Comparison of ENCODE assay signal across 15 cellular contexts in genomic region chr14:21261824-21262223, GRCh38. TPM values are rescaled to one million over a fixed set of nuclear protein-coding genes. Genes with fewer than 3 reads are reported as not detected.
DNase-seq lines count a peak whose midpoint lies in the region; ATAC-seq and TF ChIP-seq lines count a peak whose summit lies in the region.
"Had no signal": no experiment of that assay in that cellular context is flagged by ENCODE, and none has a peak within 500 bp of the region (broad histone marks: within the 10 kb centered on the region; RNA-seq: fewer than 3 reads in every experiment).

No MANE protein-coding gene starts in this region.

- peaks cover 88% of the 10 kb centered on the region for H3K79me2 ChIP-seq in H9 (ENCODE audit: insufficient read depth, low read length)

- peak overlapping the region; percentile 56 for H3K4me3 Mint-ChIP-seq in CD4-positive, alpha-beta T cell
- H3K4me3 Mint-ChIP-seq in H9: peak overlapping the region in 1 of 2 experiments; percentile 8; a peak in 1 of 5 replicates
- peak overlapping the region; percentile 84 for H3K4me3 Mint-ChIP-seq in activated T-helper 1 cell treated with anti-CD3 and anti-CD28 coated beads, Interleukin-12 subunit alpha, Interleukin-12 subunit beta, Interleukin-2, Interleukin-4 antibody, amounts not matched to agents 30 ng/mL and 10 ng/mL and 1 ng/mL, durations not matched to agents 14 hours and 24 hours and 36 hours
- H3K4me3 Mint-ChIP-seq in natural killer cell treated with Interleukin-12 subunit alpha and Interleukin-12 subunit beta and Interleukin-15 and Interleukin-18, amount 100 ng/mL, for 72 hours: peak overlapping the region; percentile 93

- no peak overlapping the region for H3T11ph ChIP-seq in H9 (ENCODE audit: low read length)

- no peak overlapping the region for H3K14ac ChIP-seq in H9 (ENCODE audit: insufficient read depth, low read length)

- intact Hi-C loops in CD4-positive, alpha-beta T cell (cut with DNase I, micrococcal nuclease): loop anchor here in 1 of 2 experiments (10.0 kb wide), 1 partner anchor 47 kb away; no protein-coding TSS in a partner anchor
- intact Hi-C loops in activated T-helper 1 cell treated with anti-CD3 and anti-CD28 coated beads, Interleukin-12 subunit alpha, Interleukin-12 subunit beta, Interleukin-2, Interleukin-4 antibody, amounts not matched to agents 30 ng/mL and 10 ng/mL and 1 ng/mL, durations not matched to agents 14 hours and 24 hours and 36 hours (cut with micrococcal nuclease): loop anchor here (5.0 kb wide), 1 partner anchor 45 kb away; no protein-coding TSS in a partner anchor

- H3K18ac ChIP-seq in H9 (ENCODE audit: insufficient read length, low read depth, low read length): no peak overlapping the region

- no peak overlapping the region for H4K91ac ChIP-seq in H9 (ENCODE audit: insufficient read length, low read depth, low read length)

- peak overlapping the region; percentile 16 for H3K4me2 ChIP-seq in H9 (ENCODE audit: insufficient read depth, insufficient read length, low read length)

- no peaks in the 10 kb centered on the region for H3K9me3 ChIP-seq in CD4-positive, alpha-beta T cell (ENCODE audit: control insufficient read depth, low read length)
- H3K9me3 ChIP-seq in H9 (ENCODE audit: control insufficient read depth, low read depth, low read length): no peaks in the 10 kb centered on the region
- H3K9me3 ChIP-seq: Caco-2, left ventricle myocardium inferior, sigmoid colon, stomach had no signal

- no peak overlapping the region for H3K23ac ChIP-seq in H9 (ENCODE audit: insufficient read length, low read depth, low read length)

- H3K27ac Mint-ChIP-seq in CD4-positive, alpha-beta T cell: peak overlapping the region; percentile 95
- H3K27ac Mint-ChIP-seq in H9: peak overlapping the region in 1 of 3 experiments; percentile 82; a peak in 2 of 7 replicates
- H3K27ac Mint-ChIP-seq in activated T-helper 1 cell treated with anti-CD3 and anti-CD28 coated beads, Interleukin-12 subunit alpha, Interleukin-12 subunit beta, Interleukin-2, Interleukin-4 antibody, amounts not matched to agents 30 ng/mL and 10 ng/mL and 1 ng/mL, durations not matched to agents 14 hours and 24 hours and 36 hours: peak overlapping the region; percentile 29
- H3K27ac Mint-ChIP-seq in natural killer cell treated with Interleukin-12 subunit alpha and Interleukin-12 subunit beta and Interleukin-15 and Interleukin-18, amount 100 ng/mL, for 72 hours: peak overlapping the region; percentile 97 to 100

- no peak overlapping the region for H3K9ac ChIP-seq in H9 (ENCODE audit: extremely low read depth, insufficient read length, low read length)

- H3K27me3 Mint-ChIP-seq in CD4-positive, alpha-beta T cell: no peaks in the 10 kb centered on the region
- no peaks in the 10 kb centered on the region; the same call in 1 of the 2 replicates for H3K27me3 Mint-ChIP-seq in H9 (ENCODE audit: low read depth)
- no peaks in the 10 kb centered on the region for H3K27me3 Mint-ChIP-seq in activated T-helper 1 cell treated with anti-CD3 and anti-CD28 coated beads, Interleukin-12 subunit alpha, Interleukin-12 subunit beta, Interleukin-2, Interleukin-4 antibody, amounts not matched to agents 30 ng/mL and 10 ng/mL and 1 ng/mL, durations not matched to agents 14 hours and 24 hours and 36 hours (ENCODE audit: insufficient read depth)
- H3K27me3 Mint-ChIP-seq in natural killer cell treated with Interleukin-12 subunit alpha and Interleukin-12 subunit beta and Interleukin-15 and Interleukin-18, amount 100 ng/mL, for 72 hours: no peaks in the 10 kb centered on the region

- H4K5ac ChIP-seq in H9 (ENCODE audit: insufficient read length, low read depth, low read length): no peak overlapping the region

- H3K23me2 ChIP-seq in H9 (ENCODE audit: insufficient read length, low read depth, low read length, poor library complexity, severe bottlenecking): peaks cover 3% of the 10 kb centered on the region

- no peaks in the 10 kb centered on the region for H3K27me3 ChIP-seq in CD4-positive, alpha-beta T cell (ENCODE audit: control insufficient read depth, insufficient read depth, low read length)
- H3K27me3 ChIP-seq in H9 (ENCODE audit: insufficient read depth, low read length): no peaks in the 10 kb centered on the region
- H3K27me3 ChIP-seq: sigmoid colon, stomach had no signal

- no peaks in the 10 kb centered on the region for H3K9me3 Mint-ChIP-seq in CD4-positive, alpha-beta T cell
- H3K9me3 Mint-ChIP-seq in H9: no peaks in the 10 kb centered on the region; a peak in 1 of 5 replicates
- H3K9me3 Mint-ChIP-seq in activated T-helper 1 cell treated with anti-CD3 and anti-CD28 coated beads, Interleukin-12 subunit alpha, Interleukin-12 subunit beta, Interleukin-2, Interleukin-4 antibody, amounts not matched to agents 30 ng/mL and 10 ng/mL and 1 ng/mL, durations not matched to agents 14 hours and 24 hours and 36 hours: no peaks in the 10 kb centered on the region
- no peaks in the 10 kb centered on the region for H3K9me3 Mint-ChIP-seq in natural killer cell treated with Interleukin-12 subunit alpha and Interleukin-12 subunit beta and Interleukin-15 and Interleukin-18, amount 100 ng/mL, for 72 hours

- no peak overlapping the region for H3K56ac ChIP-seq in H9 (ENCODE audit: insufficient read length, low read depth, low read length)

- no peak overlapping the region for H2BK5ac ChIP-seq in H9 (ENCODE audit: insufficient read length, low read length)

- H3K79me1 ChIP-seq in H9 (ENCODE audit: insufficient read depth, low read depth, low read length, poor library complexity, severe bottlenecking): peaks cover 3% of the 10 kb centered on the region

- no peak overlapping the region for H2AFZ ChIP-seq in H9 (ENCODE audit: low read length)

- H3K36me3 Mint-ChIP-seq in CD4-positive, alpha-beta T cell (ENCODE audit: low read depth): peaks cover 93% of the 10 kb centered on the region
- H3K36me3 Mint-ChIP-seq in H9 (ENCODE audit: insufficient read depth in 1 of 3, low read depth in 3 of 3): peaks cover 76 to 96% (median 85%) of the 10 kb centered on the region in 3 experiments
- peaks cover 77% of the 10 kb centered on the region for H3K36me3 Mint-ChIP-seq in activated T-helper 1 cell treated with anti-CD3 and anti-CD28 coated beads, Interleukin-12 subunit alpha, Interleukin-12 subunit beta, Interleukin-2, Interleukin-4 antibody, amounts not matched to agents 30 ng/mL and 10 ng/mL and 1 ng/mL, durations not matched to agents 14 hours and 24 hours and 36 hours (ENCODE audit: low read depth)
- H3K36me3 Mint-ChIP-seq in natural killer cell treated with Interleukin-12 subunit alpha and Interleukin-12 subunit beta and Interleukin-15 and Interleukin-18, amount 100 ng/mL, for 72 hours: peaks cover 68% of the 10 kb centered on the region

- no peak overlapping the region for H2BK12ac ChIP-seq in H9 (ENCODE audit: insufficient read length, low read depth, low read length)

- no peak for TF ChIP-seq CTCF in CD4-positive, alpha-beta T cell (IDR thresholded peaks at IDR 0.05)
- TF ChIP-seq CTCF in H9 (conservative IDR thresholded peaks at IDR 0.05): no peak

- H4K8ac ChIP-seq in H9 (replicated peaks; ENCODE audit: insufficient read length, low read depth, low read length): no peak overlapping the region

- H3K4me1 ChIP-seq in H9 (ENCODE audit: insufficient read depth, low read length): peaks cover 2% of the 10 kb centered on the region; the same call in 1 of the 2 replicates

- CTCF ChIA-PET in CD4-positive, alpha-beta T cell (lab: Charles Lee): no interaction called here

- H2AK5ac ChIP-seq in H9 (ENCODE audit: insufficient read length, low read length): no peak overlapping the region

- POLR2A ChIA-PET in CD4-positive, alpha-beta T cell (lab: Charles Lee): interaction anchor here (0.7 to 1.7 kb wide), 3 partner anchors 14 to 123 kb away, joined by 3 to 6 read pairs (median 4); no protein-coding TSS in a partner anchor

- ATAC-seq in CD4-positive, alpha-beta T cell (ENCODE audit: poor library complexity): no peak
- ATAC-seq in natural killer cell treated with Interleukin-12 subunit alpha and Interleukin-12 subunit beta and Interleukin-15 and Interleukin-18, amount 100 ng/mL, for 72 hours: no peak
- ATAC-seq in GM21737 (IDR thresholded peaks at IDR 0.05; ENCODE audit: unreplicated experiment): no peak
- ATAC-seq: esophagus mucosa had no signal

- no peak overlapping the region for H2BK120ac ChIP-seq in H9 (ENCODE audit: low read depth, low read length, poor library complexity, severe bottlenecking)

- peaks cover 87% of the 10 kb centered on the region for H3K4me1 Mint-ChIP-seq in CD4-positive, alpha-beta T cell (ENCODE audit: low read depth)
- peaks cover 62 to 78% of the 10 kb centered on the region in 2 experiments for H3K4me1 Mint-ChIP-seq in H9
- H3K4me1 Mint-ChIP-seq in activated T-helper 1 cell treated with anti-CD3 and anti-CD28 coated beads, Interleukin-12 subunit alpha, Interleukin-12 subunit beta, Interleukin-2, Interleukin-4 antibody, amounts not matched to agents 30 ng/mL and 10 ng/mL and 1 ng/mL, durations not matched to agents 14 hours and 24 hours and 36 hours (ENCODE audit: low read depth): peaks cover 82% of the 10 kb centered on the region
- H3K4me1 Mint-ChIP-seq in natural killer cell treated with Interleukin-12 subunit alpha and Interleukin-12 subunit beta and Interleukin-15 and Interleukin-18, amount 100 ng/mL, for 72 hours (ENCODE audit: low read depth in 2 of 2): peaks cover 65 to 86% of the 10 kb centered on the region in 2 donors

- WGBS in H9 (ENCODE audit: extremely low coverage, insufficient read length, low lambda C conversion rate): no CpG with 5 or more reads among the region's 1 CpG

- no peak overlapping the region for H2BK15ac ChIP-seq in H9 (ENCODE audit: low read depth, low read length)

- H4K20me1 ChIP-seq in H9 (ENCODE audit: control insufficient read depth, insufficient read depth, insufficient read length): no peaks in the 10 kb centered on the region

- no peak for DNase-seq in CD4-positive, alpha-beta T cell
- DNase-seq in H9 (no peak), SKM-1 (lab: John Stamatoyannopoulos, UW; ENCODE audit: unreplicated experiment) (no peak), NCI-H2196 (lab: John Stamatoyannopoulos, UW; ENCODE audit: unreplicated experiment) (no peak)
- DNase-seq in activated T-helper 1 cell treated with anti-CD3 and anti-CD28 coated beads, Interleukin-12 subunit alpha, Interleukin-12 subunit beta, Interleukin-2, Interleukin-4 antibody, amounts not matched to agents 30 ng/mL and 10 ng/mL and 1 ng/mL, durations not matched to agents 14 hours and 24 hours and 36 hours (ENCODE audit: low spot score): no peak
- DNase-seq in natural killer cell treated with Interleukin-12 subunit alpha and Interleukin-12 subunit beta and Interleukin-15 and Interleukin-18, amount 100 ng/mL, for 72 hours (ENCODE audit: low spot score): no peak
- DNase-seq: activated CD4-positive, alpha-beta T cell treated with anti-CD3 and anti-CD28 coated beads for 1 hour; Caco-2; left ventricle myocardium inferior; MV-4-11; sigmoid colon; stimulated activated CD4-positive, alpha-beta T cell treated with anti-CD3 and anti-CD28 coated beads, Interleukin-4, amount 100 ng/mL, for 4 hours; stomach had no signal

- no peak overlapping the region for H3K4ac ChIP-seq in H9 (ENCODE audit: low read depth, low read length)

- no peak overlapping the region for H3K27ac ChIP-seq in CD4-positive, alpha-beta T cell (ENCODE audit: low read depth, low read length)
- H3K27ac ChIP-seq in H9 (ENCODE audit: insufficient read length, low read depth, low read length): no peak overlapping the region
- H3K27ac ChIP-seq: left ventricle myocardium inferior had no signal

- H2BK20ac ChIP-seq in H9 (ENCODE audit: low read depth, low read length, poor library complexity, severe bottlenecking): no peak overlapping the region

RNA-seq across cellular contexts. Expression of gene HNRNPC, which starts 7.4 kb away (rescaled TPM):
- total RNA-seq in CD4-positive, alpha-beta T cell: 100 to 1,000 TPM; 507 to 528 TPM
- 1,044 and 1,062 TPM in 2 replicates for total RNA-seq in H9 (2021)
- total RNA-seq in activated T-helper 1 cell treated with anti-CD3 and anti-CD28 coated beads, Interleukin-12 subunit alpha, Interleukin-12 subunit beta, Interleukin-2, Interleukin-4 antibody, amounts not matched to agents 30 ng/mL and 10 ng/mL and 1 ng/mL, durations not matched to agents 14 hours and 24 hours and 36 hours: 958 and 976 TPM in 2 replicates
- total RNA-seq in natural killer cell treated with Interleukin-12 subunit alpha and Interleukin-12 subunit beta and Interleukin-15 and Interleukin-18, amount 100 ng/mL, for 72 hours: 100 to 1,000 TPM; 834 to 917 TPM

RNA-seq across cellular contexts. Expression of gene RPGRIP1, which starts 18.1 kb away (rescaled TPM):
- not detected for total RNA-seq in CD4-positive, alpha-beta T cell
- 0.07 and 0.59 TPM in 2 replicates for total RNA-seq in H9 (2021)
- total RNA-seq in activated T-helper 1 cell treated with anti-CD3 and anti-CD28 coated beads, Interleukin-12 subunit alpha, Interleukin-12 subunit beta, Interleukin-2, Interleukin-4 antibody, amounts not matched to agents 30 ng/mL and 10 ng/mL and 1 ng/mL, durations not matched to agents 14 hours and 24 hours and 36 hours: not detected in 2 replicates
- under 1 TPM in 1 of 2 donors, not detected in 1; 0.17 TPM for total RNA-seq in natural killer cell treated with Interleukin-12 subunit alpha and Interleukin-12 subunit beta and Interleukin-15 and Interleukin-18, amount 100 ng/mL, for 72 hours
- total RNA-seq: Caco-2, esophagus mucosa had no signal
